14 cellular contexts compared by ENCODE assay signal in the genomic region with DNA sequence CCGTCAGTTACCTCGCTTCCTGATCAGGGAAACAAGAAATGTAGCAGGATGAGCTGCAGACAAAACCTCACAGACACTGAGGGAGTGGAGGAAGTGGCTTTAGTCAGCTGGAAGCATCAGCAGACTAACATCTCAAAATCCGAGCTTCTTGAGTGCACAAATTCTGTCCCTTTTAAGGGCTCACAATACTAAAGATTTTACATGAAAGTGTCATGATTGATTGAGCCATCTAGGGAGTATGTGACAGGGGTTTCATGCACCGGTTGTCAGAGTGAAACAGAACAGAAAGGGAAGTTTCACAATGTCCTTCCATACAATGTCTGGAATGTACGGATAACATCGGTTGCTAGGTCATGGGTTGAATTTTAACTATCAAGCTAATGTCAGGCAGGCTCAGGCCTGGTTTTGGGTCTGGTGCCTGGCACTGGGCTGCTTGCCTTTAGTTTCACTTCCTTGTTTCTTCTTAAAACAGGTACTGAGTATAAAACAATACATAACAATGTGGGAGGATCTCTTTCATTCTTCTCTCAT.
DNase-seq lines count a peak whose midpoint lies in the region; ATAC-seq and FAIRE-seq lines count a peak whose summit lies in the region.
"Had no signal": no experiment of that assay in that cellular context is flagged by ENCODE, and none has a peak within 500 bp of the region (broad histone marks: within the 10 kb centered on the region; RNA-seq: fewer than 3 reads in every experiment).

No MANE protein-coding gene starts in this region.

- peak; percentile 53 for ATAC-seq in GM21423 (IDR thresholded peaks at IDR 0.05; ENCODE audit: unreplicated experiment)
- peak; percentile 65 for ATAC-seq in HG03175 (IDR thresholded peaks at IDR 0.05; ENCODE audit: unreplicated experiment)
- no peak for ATAC-seq in HG02938 (IDR thresholded peaks at IDR 0.05; ENCODE audit: unreplicated experiment)
- ATAC-seq: left ventricle myocardium superior had no signal

- DNase-seq in RCC 7860 (ENCODE audit: low spot score) (peak; percentile 89), NCI-H524 treated with DMSO at 0.1 percent for 48 hours (lab: John Stamatoyannopoulos, UW) (no peak), NCI-H510A (lab: John Stamatoyannopoulos, UW) (no peak), NCI-H526 treated with DMSO at 0.1 percent for 48 hours (lab: John Stamatoyannopoulos, UW) (no peak)
- DNase-seq: activated CD4-positive, alpha-beta T cell treated with anti-CD3 and anti-CD28 coated beads for 4 hours; activated naive CD8-positive, alpha-beta T cell treated with anti-CD3 and anti-CD28 coated beads for 36 hours; effector CD8-positive, alpha-beta T cell; left ventricle myocardium superior; NCI-H2107; SHP77 treated with DMSO at 0.1 percent for 48 hours; stomach had no signal

- FAIRE-seq in RCC 7860 (lab: Jason Lieb, UNC): peak; percentile 99
